8 cellular contexts compared by ENCODE assay signal in the genomic region with DNA sequence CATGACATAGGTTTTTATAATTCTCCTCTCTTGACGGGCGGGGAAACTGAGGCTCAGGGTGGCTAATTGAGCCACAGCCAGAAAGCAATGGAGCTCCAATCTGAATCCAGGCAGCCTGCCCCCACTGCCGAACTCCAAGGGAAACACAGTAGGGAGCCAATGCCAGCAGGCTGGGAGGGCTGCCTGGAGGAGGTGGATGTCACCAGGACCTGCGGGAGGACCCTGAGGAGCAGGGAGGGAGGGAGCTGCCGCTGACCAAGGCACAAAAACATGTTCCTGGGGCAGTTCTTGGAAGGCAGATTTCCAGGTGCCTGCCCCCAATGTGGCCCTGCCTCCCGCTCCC. TPM values are rescaled to one million over a fixed set of nuclear protein-coding genes. Genes with fewer than 3 reads are reported as not detected.
DNase-seq lines count a peak whose midpoint lies in the region; ATAC-seq and TF ChIP-seq lines count a peak whose summit lies in the region.
"Not testable (repeated sequence)": the region's sequence is repeated elsewhere in the genome, so short reads cannot be mapped to it uniquely, and the experiment has no call there.

No MANE protein-coding gene starts in this region.

- WGBS in H9 (ENCODE audit: extremely low coverage, insufficient read length, low lambda C conversion rate), result no CpG with 5 or more reads among the region's 6 CpGs
- no CpG with 5 or more reads among the region's 6 CpGs for WGBS in iPS DF 6.9 (ENCODE audit: insufficient coverage, insufficient read length)

- peaks cover 18% of the 10 kb centered on the region for H3K4me1 ChIP-seq in A673 (ENCODE audit: insufficient read depth, low read length, poor library complexity, severe bottlenecking)
- not testable (repeated sequence) for H3K4me1 ChIP-seq in H9 (ENCODE audit: insufficient read depth, low read length); NT2/D1 (ENCODE audit: insufficient read depth, insufficient read length); iPS DF 6.9 (ENCODE audit: control insufficient read depth, insufficient read depth, low read length)

- not testable (repeated sequence) for BruUV-seq in A673 (replicated peaks; lab: Mats Ljungman, UMichigan)

- not testable (repeated sequence) for H3K27me3 Mint-ChIP-seq in H9 (ENCODE audit: low read depth); activated CD8-positive, alpha-beta T cell treated with anti-CD3 and anti-CD28 coated beads for 36 hours; central memory CD8-positive, alpha-beta T cell; naive thymus-derived CD8-positive, alpha-beta T cell; stimulated activated naive CD8-positive, alpha-beta T cell treated with anti-CD3 and anti-CD28 coated beads, Interleukin-15, amount 100 ng/mL, for 72 hours

- not testable (repeated sequence) for H3K23me2 ChIP-seq in H9 (ENCODE audit: insufficient read length, low read depth, low read length, poor library complexity, severe bottlenecking)

- not testable (repeated sequence) for H2BK5ac ChIP-seq in H9 (ENCODE audit: insufficient read length, low read length)

- intact Hi-C loops in A673 (cut with micrococcal nuclease; ENCODE audit: unreplicated experiment); activated CD8-positive, alpha-beta T cell treated with anti-CD3 and anti-CD28 coated beads for 36 hours (cut with micrococcal nuclease): not testable (repeated sequence)

- not testable (repeated sequence) for H3K27ac ChIP-seq in A673 (ENCODE audit: low read depth, low read length, poor library complexity, severe bottlenecking); H9 (ENCODE audit: insufficient read length, low read depth, low read length); iPS DF 6.9 (ENCODE audit: low read length)

- not testable (repeated sequence) for TF ChIP-seq CTCF in A673 (conservative IDR thresholded peaks at IDR 0.05; ENCODE audit: low read depth, low read length); H9 (conservative IDR thresholded peaks at IDR 0.05); activated CD8-positive, alpha-beta T cell treated with anti-CD3 and anti-CD28 coated beads for 36 hours (IDR thresholded peaks at IDR 0.05)

- H2BK12ac ChIP-seq in H9 (ENCODE audit: insufficient read length, low read depth, low read length), result not testable (repeated sequence)

- POLR2A ChIA-PET in A673 (lab: Charles Lee; ENCODE audit: low non-redundant PET); activated CD8-positive, alpha-beta T cell treated with anti-CD3 and anti-CD28 coated beads for 36 hours (lab: Charles Lee); naive thymus-derived CD8-positive, alpha-beta T cell (lab: Charles Lee): not testable (repeated sequence)

- H3K9me3 Mint-ChIP-seq in H9; activated CD8-positive, alpha-beta T cell treated with anti-CD3 and anti-CD28 coated beads for 36 hours; central memory CD8-positive, alpha-beta T cell; naive thymus-derived CD8-positive, alpha-beta T cell; stimulated activated naive CD8-positive, alpha-beta T cell treated with anti-CD3 and anti-CD28 coated beads, Interleukin-15, amount 100 ng/mL, for 72 hours: not testable (repeated sequence)

- H3K9ac ChIP-seq in H9 (ENCODE audit: extremely low read depth, insufficient read length, low read length), result not testable (repeated sequence)
- peak overlapping the region; percentile 32 for H3K9ac ChIP-seq in NT2/D1 (ENCODE audit: insufficient read length, low read depth)

- H4K5ac ChIP-seq in H9 (ENCODE audit: insufficient read length, low read depth, low read length), result not testable (repeated sequence)

- H3K36me3 Mint-ChIP-seq in H9 (ENCODE audit: insufficient read depth in 1 of 3, low read depth in 3 of 3); activated CD8-positive, alpha-beta T cell treated with anti-CD3 and anti-CD28 coated beads for 36 hours (ENCODE audit: low read depth); central memory CD8-positive, alpha-beta T cell (ENCODE audit: insufficient read depth); naive thymus-derived CD8-positive, alpha-beta T cell: not testable (repeated sequence)

- H3K4ac ChIP-seq in H9 (ENCODE audit: low read depth, low read length), result not testable (repeated sequence)

- not testable (repeated sequence) for H3K23ac ChIP-seq in H9 (ENCODE audit: insufficient read length, low read depth, low read length)

- H4K91ac ChIP-seq in H9 (ENCODE audit: insufficient read length, low read depth, low read length), result not testable (repeated sequence)

- H3K27ac Mint-ChIP-seq in H9, result peak overlapping the region; percentile 89 to 98 (median 95); a peak in 5 of 7 replicates
- not testable (repeated sequence) for H3K27ac Mint-ChIP-seq in activated CD8-positive, alpha-beta T cell treated with anti-CD3 and anti-CD28 coated beads for 36 hours; central memory CD8-positive, alpha-beta T cell (ENCODE audit: low read depth)
- H3K27ac Mint-ChIP-seq in naive thymus-derived CD8-positive, alpha-beta T cell, result peak overlapping the region in 2 of 10 donors; percentile 57 to 79
- peak overlapping the region in 1 of 2 donors; percentile 96 for H3K27ac Mint-ChIP-seq in stimulated activated naive CD8-positive, alpha-beta T cell treated with anti-CD3 and anti-CD28 coated beads, Interleukin-15, amount 100 ng/mL, for 72 hours

- H3K36me3 ChIP-seq in A673 (ENCODE audit: insufficient read depth, low read length, poor library complexity, severe bottlenecking); NT2/D1 (ENCODE audit: insufficient read depth, insufficient read length, low read length); iPS DF 6.9 (ENCODE audit: control insufficient read depth, insufficient read depth, low read length): not testable (repeated sequence)

- CTCF ChIA-PET in A673 (lab: Charles Lee); activated CD8-positive, alpha-beta T cell treated with anti-CD3 and anti-CD28 coated beads for 36 hours (lab: Charles Lee): not testable (repeated sequence)

- DNase-seq in A673 (ENCODE audit: low spot score); H9; NT2/D1 (ENCODE audit: low read depth, low spot score); activated CD8-positive, alpha-beta T cell treated with anti-CD3 and anti-CD28 coated beads for 36 hours; central memory CD8-positive, alpha-beta T cell (ENCODE audit: low spot score in 2 of 2); iPS DF 6.9 (ENCODE audit: low read depth, low spot score); naive thymus-derived CD8-positive, alpha-beta T cell; stimulated activated naive CD8-positive, alpha-beta T cell treated with anti-CD3 and anti-CD28 coated beads, Interleukin-15, amount 100 ng/mL, for 72 hours: not testable (repeated sequence)

- not testable (repeated sequence) for H3K27me3 ChIP-seq in A673 (replicated peaks; ENCODE audit: insufficient read depth, low read depth, low read length, poor library complexity); H9 (ENCODE audit: insufficient read depth, low read length); NT2/D1 (ENCODE audit: insufficient read depth, insufficient read length); iPS DF 6.9 (ENCODE audit: control insufficient read depth, insufficient read depth, low read length)

- H3K4me1 Mint-ChIP-seq in H9, result peaks cover 9 to 11% of the 10 kb centered on the region in 2 experiments
- not testable (repeated sequence) for H3K4me1 Mint-ChIP-seq in activated CD8-positive, alpha-beta T cell treated with anti-CD3 and anti-CD28 coated beads for 36 hours (ENCODE audit: low read depth); central memory CD8-positive, alpha-beta T cell
- peaks cover 3 to 22% (median 19%) of the 10 kb centered on the region in 4 donors for H3K4me1 Mint-ChIP-seq in naive thymus-derived CD8-positive, alpha-beta T cell
- H3K4me1 Mint-ChIP-seq in stimulated activated naive CD8-positive, alpha-beta T cell treated with anti-CD3 and anti-CD28 coated beads, Interleukin-15, amount 100 ng/mL, for 72 hours, result peaks cover 20% of the 10 kb centered on the region

- not testable (repeated sequence) for H3K79me2 ChIP-seq in H9 (ENCODE audit: insufficient read depth, low read length)

- H2BK120ac ChIP-seq in H9 (ENCODE audit: low read depth, low read length, poor library complexity, severe bottlenecking), result not testable (repeated sequence)

- not testable (repeated sequence) for H3K79me1 ChIP-seq in H9 (ENCODE audit: insufficient read depth, low read depth, low read length, poor library complexity, severe bottlenecking)

- not testable (repeated sequence) for H3K14ac ChIP-seq in H9 (ENCODE audit: insufficient read depth, low read length)

- not testable (repeated sequence) for H2BK15ac ChIP-seq in H9 (ENCODE audit: low read depth, low read length)

- H3K18ac ChIP-seq in H9 (ENCODE audit: insufficient read length, low read depth, low read length), result not testable (repeated sequence)

- not testable (repeated sequence) for H3T11ph ChIP-seq in H9 (ENCODE audit: low read length)

- not testable (repeated sequence) for ATAC-seq in activated CD8-positive, alpha-beta T cell treated with anti-CD3 and anti-CD28 coated beads for 36 hours; central memory CD8-positive, alpha-beta T cell (replicated peaks; ENCODE audit: extremely low read depth, poor library complexity, severe bottlenecking); naive thymus-derived CD8-positive, alpha-beta T cell; stimulated activated naive CD8-positive, alpha-beta T cell treated with anti-CD3 and anti-CD28 coated beads, Interleukin-15, amount 100 ng/mL, for 72 hours

- H3K4me3 ChIP-seq in A673 (ENCODE audit: low read depth, low read length, poor library complexity, severe bottlenecking) (peak overlapping the region; percentile 24), NT2/D1 (ENCODE audit: insufficient read length, low read depth) (peak overlapping the region; percentile 8), iPS DF 6.9 (ENCODE audit: low read length) (peak overlapping the region; percentile 15; the same call in 1 of the 2 replicates)

- not testable (repeated sequence) for H3K56ac ChIP-seq in H9 (ENCODE audit: insufficient read length, low read depth, low read length)

- H3K9me3 ChIP-seq in A673 (ENCODE audit: low read depth, low read length, poor library complexity, severe bottlenecking); H9 (ENCODE audit: control insufficient read depth, low read depth, low read length); NT2/D1 (ENCODE audit: insufficient read depth, low read length); iPS DF 6.9 (ENCODE audit: control insufficient read depth, insufficient read depth, low read length): not testable (repeated sequence)

- not testable (repeated sequence) for H4K20me1 ChIP-seq in H9 (ENCODE audit: control insufficient read depth, insufficient read depth, insufficient read length)

- not testable (repeated sequence) for H4K8ac ChIP-seq in H9 (replicated peaks; ENCODE audit: insufficient read length, low read depth, low read length)

- peak overlapping the region; percentile 51 to 81 for H3K4me3 Mint-ChIP-seq in H9
- peak overlapping the region; percentile 19 for H3K4me3 Mint-ChIP-seq in activated CD8-positive, alpha-beta T cell treated with anti-CD3 and anti-CD28 coated beads for 36 hours
- peak overlapping the region; percentile 67 for H3K4me3 Mint-ChIP-seq in central memory CD8-positive, alpha-beta T cell
- peak overlapping the region in 9 of 10 donors; percentile 3 to 88 (median 51) for H3K4me3 Mint-ChIP-seq in naive thymus-derived CD8-positive, alpha-beta T cell
- peak overlapping the region; percentile 77 to 85 for H3K4me3 Mint-ChIP-seq in stimulated activated naive CD8-positive, alpha-beta T cell treated with anti-CD3 and anti-CD28 coated beads, Interleukin-15, amount 100 ng/mL, for 72 hours

- H2AFZ ChIP-seq in H9 (ENCODE audit: low read length), result not testable (repeated sequence)

- not testable (repeated sequence) for H3K4me2 ChIP-seq in H9 (ENCODE audit: insufficient read depth, insufficient read length, low read length)

- H2BK20ac ChIP-seq in H9 (ENCODE audit: low read depth, low read length, poor library complexity, severe bottlenecking), result not testable (repeated sequence)

- H2AK5ac ChIP-seq in H9 (ENCODE audit: insufficient read length, low read length), result not testable (repeated sequence)

RNA-seq across cellular contexts. Expression of a gene that starts 41.2 kb away (rescaled TPM):
- total RNA-seq in A673 (2021), result 66.1 and 72.0 TPM in 2 replicates
- 116 and 117 TPM in 2 replicates for total RNA-seq in H9 (2021)
- total RNA-seq in activated CD8-positive, alpha-beta T cell treated with anti-CD3 and anti-CD28 coated beads for 36 hours, result 10 to 100 TPM; 11.8 to 14.5 TPM
- 10 to 100 TPM; 24.8 to 28.0 TPM for total RNA-seq in naive thymus-derived CD8-positive, alpha-beta T cell
- polyA plus RNA-seq in naive thymus-derived CD8-positive, alpha-beta T cell, result under 1 TPM; 0.29 to 0.96 (median 0.51) TPM

Comparison
In these comparisons a context has a peak if more than half of its experiments do, and no peak if none do; other contexts are left out.
1. H3K4me3 Mint-ChIP-seq: peak in every context shown above with its lines; median percentile 81 in stimulated activated naive CD8-positive, alpha-beta T cell treated with anti-CD3 and anti-CD28 coated beads, Interleukin-15, amount 100 ng/mL, for 72 hours; 67 in central memory CD8-positive, alpha-beta T cell; 66 in H9; 51 in naive thymus-derived CD8-positive, alpha-beta T cell; 19 in activated CD8-positive, alpha-beta T cell treated with anti-CD3 and anti-CD28 coated beads for 36 hours.